In genomic region chr16:87725596-87726235, GRCh38 we compare ENCODE assay signal across 14 cellular contexts. TPM values are rescaled to one million over a fixed set of nuclear protein-coding genes. Genes with fewer than 3 reads are reported as not detected.
DNase-seq lines count a peak whose midpoint lies in the region; ATAC-seq and TF ChIP-seq lines count a peak whose summit lies in the region.
"Had no signal": no experiment of that assay in that cellular context is flagged by ENCODE, and none has a peak within 500 bp of the region (broad histone marks: within the 10 kb centered on the region; RNA-seq: fewer than 3 reads in every experiment).

No MANE protein-coding gene starts in this region.

- WGBS in thyroid gland, 2 donors, result 77 to 81% methylated on average over 28 of the region's 28 CpGs

- no peak for ATAC-seq in T-helper 17 cell

- TF ChIP-seq CTCF in thyroid gland (IDR thresholded peaks at IDR 0.05) (no peak), coronary artery (IDR thresholded peaks at IDR 0.05) (no peak)

- peak overlapping the region; percentile 9 for H3K27ac Mint-ChIP-seq in activated CD4-positive, alpha-beta memory T cell treated with anti-CD3 and anti-CD28 coated beads, Interleukin-2, amount 10 ng/mL, durations not matched to agents 7 days and 5 days
- no peak overlapping the region for H3K27ac Mint-ChIP-seq in activated CD4-positive, alpha-beta memory T cell treated with anti-CD3 and anti-CD28 coated beads for 36 hours
- no peak overlapping the region for H3K27ac Mint-ChIP-seq in T-helper 17 cell
- H3K27ac Mint-ChIP-seq: activated naive CD8-positive, alpha-beta T cell treated with anti-CD3 and anti-CD28 coated beads, Interleukin-2, amount 10 ng/mL, durations not matched to agents 7 days and 5 days had no signal

- H3K27ac ChIP-seq in thyroid gland, result no peak overlapping the region
- no peak overlapping the region for H3K27ac ChIP-seq in coronary artery

- no peak for DNase-seq in activated CD4-positive, alpha-beta memory T cell treated with anti-CD3 and anti-CD28 coated beads, Interleukin-2, amount 10 ng/mL, durations not matched to agents 7 days and 5 days
- DNase-seq in activated CD4-positive, alpha-beta memory T cell treated with anti-CD3 and anti-CD28 coated beads for 36 hours, result no peak
- peak; percentile 48 for DNase-seq in SHP77 treated with DMSO at 0.1 percent for 48 hours (lab: John Stamatoyannopoulos, UW)
- DNase-seq in glomerular visceral epithelial cell (ENCODE audit: extremely low spot score), result peak; percentile 46
- peak; percentile 55 to 56 for DNase-seq in thyroid gland
- DNase-seq in NK-92 (lab: John Stamatoyannopoulos, UW; ENCODE audit: unreplicated experiment), result no peak
- DNase-seq in coronary artery (ENCODE audit: low spot score), result no peak
- no peak for DNase-seq in T-helper 17 cell
- DNase-seq: activated CD4-positive, alpha-beta T cell treated with anti-CD3 and anti-CD28 coated beads, Interleukin-2, amount 50 U/mL, for 4 hours; activated naive CD8-positive, alpha-beta T cell treated with anti-CD3 and anti-CD28 coated beads, Interleukin-2, amount 10 ng/mL, durations not matched to agents 7 days and 5 days; NCI-H524 treated with DMSO at 0.1 percent for 48 hours; stimulated activated CD4-positive, alpha-beta T cell treated with anti-CD3 and anti-CD28 coated beads, Interleukin-12 subunit alpha, Interleukin-12 subunit beta, amount 100 ng/mL, for 4 hours; SW 1271 had no signal

- intact Hi-C loops in activated CD4-positive, alpha-beta memory T cell treated with anti-CD3 and anti-CD28 coated beads for 36 hours (cut with micrococcal nuclease), result no loop called here
- intact Hi-C loops in thyroid gland (cut with DNase I), result no loop called here

- CTCF ChIA-PET in activated CD4-positive, alpha-beta memory T cell treated with anti-CD3 and anti-CD28 coated beads, Interleukin-2, amount 10 ng/mL, durations not matched to agents 7 days and 5 days (lab: Charles Lee), result no interaction called here
- CTCF ChIA-PET in activated CD4-positive, alpha-beta memory T cell treated with anti-CD3 and anti-CD28 coated beads for 36 hours (lab: Charles Lee), result no interaction called here

- POLR2A ChIA-PET in activated CD4-positive, alpha-beta memory T cell treated with anti-CD3 and anti-CD28 coated beads, Interleukin-2, amount 10 ng/mL, durations not matched to agents 7 days and 5 days (lab: Charles Lee), result no interaction called here
- POLR2A ChIA-PET in activated CD4-positive, alpha-beta memory T cell treated with anti-CD3 and anti-CD28 coated beads for 36 hours (lab: Charles Lee), result no interaction called here

- no peak overlapping the region for H3K4me3 Mint-ChIP-seq in activated CD4-positive, alpha-beta memory T cell treated with anti-CD3 and anti-CD28 coated beads, Interleukin-2, amount 10 ng/mL, durations not matched to agents 7 days and 5 days
- H3K4me3 Mint-ChIP-seq in activated CD4-positive, alpha-beta memory T cell treated with anti-CD3 and anti-CD28 coated beads for 36 hours, result no peak overlapping the region
- H3K4me3 Mint-ChIP-seq in T-helper 17 cell, result no peak overlapping the region
- H3K4me3 Mint-ChIP-seq: activated naive CD8-positive, alpha-beta T cell treated with anti-CD3 and anti-CD28 coated beads, Interleukin-2, amount 10 ng/mL, durations not matched to agents 7 days and 5 days had no signal

- H3K27me3 ChIP-seq in thyroid gland, result no peaks in the 10 kb centered on the region

- no peak for TF ChIP-seq POLR2A in thyroid gland (IDR thresholded peaks at IDR 0.05)

- H3K4me3 ChIP-seq in thyroid gland (replicated peaks in 1 of 3) (no peak overlapping the region), coronary artery (no peak overlapping the region)

- no peaks in the 10 kb centered on the region for H3K9me3 Mint-ChIP-seq in activated CD4-positive, alpha-beta memory T cell treated with anti-CD3 and anti-CD28 coated beads, Interleukin-2, amount 10 ng/mL, durations not matched to agents 7 days and 5 days
- H3K9me3 Mint-ChIP-seq in activated CD4-positive, alpha-beta memory T cell treated with anti-CD3 and anti-CD28 coated beads for 36 hours, result no peaks in the 10 kb centered on the region
- H3K9me3 Mint-ChIP-seq: activated naive CD8-positive, alpha-beta T cell treated with anti-CD3 and anti-CD28 coated beads, Interleukin-2, amount 10 ng/mL, durations not matched to agents 7 days and 5 days; naive thymus-derived CD8-positive, alpha-beta T cell had no signal

- peaks cover 0 to 5% of the 10 kb centered on the region in 2 donors for H3K36me3 ChIP-seq in thyroid gland

- no peaks in the 10 kb centered on the region for H3K27me3 Mint-ChIP-seq in activated CD4-positive, alpha-beta memory T cell treated with anti-CD3 and anti-CD28 coated beads, Interleukin-2, amount 10 ng/mL, durations not matched to agents 7 days and 5 days
- H3K27me3 Mint-ChIP-seq in activated CD4-positive, alpha-beta memory T cell treated with anti-CD3 and anti-CD28 coated beads for 36 hours, result no peaks in the 10 kb centered on the region
- H3K27me3 Mint-ChIP-seq in T-helper 17 cell, result no peaks in the 10 kb centered on the region
- H3K27me3 Mint-ChIP-seq: activated naive CD8-positive, alpha-beta T cell treated with anti-CD3 and anti-CD28 coated beads, Interleukin-2, amount 10 ng/mL, durations not matched to agents 7 days and 5 days; naive thymus-derived CD8-positive, alpha-beta T cell had no signal

- peaks cover 6% of the 10 kb centered on the region for H3K4me1 Mint-ChIP-seq in activated CD4-positive, alpha-beta memory T cell treated with anti-CD3 and anti-CD28 coated beads, Interleukin-2, amount 10 ng/mL, durations not matched to agents 7 days and 5 days
- H3K4me1 Mint-ChIP-seq in activated CD4-positive, alpha-beta memory T cell treated with anti-CD3 and anti-CD28 coated beads for 36 hours (ENCODE audit: low read depth), result no peaks in the 10 kb centered on the region
- peaks cover 7% of the 10 kb centered on the region for H3K4me1 Mint-ChIP-seq in T-helper 17 cell

- H3K4me1 ChIP-seq in thyroid gland, result peaks cover 5 to 19% of the 10 kb centered on the region in 2 donors

- H3K36me3 Mint-ChIP-seq in activated CD4-positive, alpha-beta memory T cell treated with anti-CD3 and anti-CD28 coated beads, Interleukin-2, amount 10 ng/mL, durations not matched to agents 7 days and 5 days (ENCODE audit: low read depth), result peaks cover 65% of the 10 kb centered on the region
- H3K36me3 Mint-ChIP-seq in activated CD4-positive, alpha-beta memory T cell treated with anti-CD3 and anti-CD28 coated beads for 36 hours, result peaks cover 41% of the 10 kb centered on the region
- peaks cover 4% of the 10 kb centered on the region for H3K36me3 Mint-ChIP-seq in T-helper 17 cell (ENCODE audit: low read depth)

- no peaks in the 10 kb centered on the region for H3K9me3 ChIP-seq in thyroid gland
- H3K9me3 ChIP-seq in T-helper 17 cell (ENCODE audit: control insufficient read depth, low read length, poor library complexity, severe bottlenecking), result no peaks in the 10 kb centered on the region

RNA-seq across cellular contexts. Expression of gene KLHDC4, which starts 40.1 kb away (rescaled TPM):
- total RNA-seq in activated CD4-positive, alpha-beta memory T cell treated with anti-CD3 and anti-CD28 coated beads, Interleukin-2, amount 10 ng/mL, durations not matched to agents 7 days and 5 days, result 10 to 100 TPM; 82.1 to 84.9 TPM
- total RNA-seq in activated CD4-positive, alpha-beta memory T cell treated with anti-CD3 and anti-CD28 coated beads for 36 hours, result 10 to 100 TPM; 65.9 to 70.2 TPM
- 10 to 100 TPM; 19.9 to 40.9 (median 30.3) TPM for total RNA-seq in thyroid gland
- 10 to 100 TPM; 67.7 to 93.3 TPM for total RNA-seq in T-helper 17 cell

Comparison
In these comparisons a context has a peak if more than half of its experiments do, and no peak if none do; other contexts are left out.
1. DNase-seq: peak in SHP77 treated with DMSO at 0.1 percent for 48 hours (single experiment), glomerular visceral epithelial cell (single experiment) and thyroid gland (2 of 2); none in activated CD4-positive, alpha-beta memory T cell treated with anti-CD3 and anti-CD28 coated beads, Interleukin-2, amount 10 ng/mL, durations not matched to agents 7 days and 5 days (single experiment), activated CD4-positive, alpha-beta memory T cell treated with anti-CD3 and anti-CD28 coated beads for 36 hours (single experiment), NK-92 (single experiment), coronary artery (single experiment) and T-helper 17 cell (0 of 3).